Comparison of ENCODE assay signal across 1 cellular context in genomic region chr6:33247977-33248642, GRCh38.
TF ChIP-seq lines count a peak whose summit lies in the region.

No MANE protein-coding gene starts in this region.

TF ChIP-seq in HepG2, 621 proteins besides CTCF, POLR2A, EP300 and RAD21 (continued from another document and continues in another):
- TF ChIP-seq TFDP2 (CRISPR knock-in tag; IDR thresholded peaks at IDR 0.05) (peak; percentile 44), ZNF574 (CRISPR knock-in tag; IDR thresholded peaks at IDR 0.05) (peak; percentile 67; the same call in 1 of the 2 replicates), IRF2 (CRISPR knock-in tag; IDR thresholded peaks at IDR 0.05) (peak; percentile 55; the same call in 1 of the 2 replicates), ZBTB3 (CRISPR knock-in tag; IDR thresholded peaks at IDR 0.05; ENCODE audit: borderline replicate concordance, low read depth) (no peak), KAT8 (CRISPR knock-in tag; IDR thresholded peaks at IDR 0.05) (peak; percentile 41; the same call in 1 of the 2 replicates), IKZF5 (CRISPR knock-in tag; IDR thresholded peaks at IDR 0.05) (peak; percentile 43; the same call in 1 of the 2 replicates), MAZ (IDR thresholded peaks at IDR 0.05; ENCODE audit: borderline replicate concordance, low read depth, low read length) (peak; percentile 57; the same call in 1 of the 2 replicates), MAZ (CRISPR knock-in tag; IDR thresholded peaks at IDR 0.05; ENCODE audit: low read depth) (no peak; the same call in 1 of the 2 replicates), HOXA3 (CRISPR knock-in tag; IDR thresholded peaks at IDR 0.05) (peak; percentile 46; the same call in 1 of the 2 replicates), TFE3 (CRISPR knock-in tag; IDR thresholded peaks at IDR 0.05) (peak; percentile 29; the same call in 1 of the 2 replicates), ZNF564 (CRISPR knock-in tag; IDR thresholded peaks at IDR 0.05) (no peak), FOXA3 (CRISPR knock-in tag; IDR thresholded peaks at IDR 0.05) (peak; percentile 11; the same call in 1 of the 2 replicates), NRL (CRISPR knock-in tag; IDR thresholded peaks at IDR 0.05; ENCODE audit: borderline replicate concordance) (0 out of 2 replicates have a peak, but pooled peaks have one; percentile 18), ZFX (CRISPR knock-in tag; IDR thresholded peaks at IDR 0.05; ENCODE audit: low read depth) (no peak), ZBTB33 (CRISPR knock-in tag; IDR thresholded peaks at IDR 0.05) (peak; percentile 47; the same call in 1 of the 2 replicates), CCDC6 (CRISPR knock-in tag; IDR thresholded peaks at IDR 0.05) (0 out of 2 replicates have a peak, but pooled peaks have one; percentile 6), DRAP1 (CRISPR knock-in tag; IDR thresholded peaks at IDR 0.05) (peak; percentile 62; the same call in 1 of the 2 replicates), ZFP36L2 (CRISPR knock-in tag; IDR thresholded peaks at IDR 0.05) (0 out of 2 replicates have a peak, but pooled peaks have one; percentile 33), HCFC1 (IDR thresholded peaks at IDR 0.05; ENCODE audit: low read depth, low read length) (peak; percentile 36; the same call in 1 of the 2 replicates), MZF1 (CRISPR knock-in tag; IDR thresholded peaks at IDR 0.05; ENCODE audit: borderline replicate concordance) (no peak), ZNF792 (CRISPR knock-in tag; IDR thresholded peaks at IDR 0.05) (peak; percentile 73), KLF16 (CRISPR knock-in tag; IDR thresholded peaks at IDR 0.05) (peak in 1 of 2 experiments; percentile 40; a peak in 1 of 4 replicates), CEBPZ (IDR thresholded peaks at IDR 0.05; ENCODE audit: low read length) (no peak), FOXP4 (CRISPR knock-in tag; IDR thresholded peaks at IDR 0.05) (peak; percentile 48; the same call in 1 of the 2 replicates), PHF21A (CRISPR knock-in tag; IDR thresholded peaks at IDR 0.05) (no peak), SATB2 (CRISPR knock-in tag; IDR thresholded peaks at IDR 0.05) (no peak), ASH2L (IDR thresholded peaks at IDR 0.05; ENCODE audit: insufficient read length, low read depth, low read length) (no peak), ZNF335 (CRISPR knock-in tag; IDR thresholded peaks at IDR 0.05) (0 out of 2 replicates have a peak, but pooled peaks have one; percentile 47), ARID5B (CRISPR knock-in tag; IDR thresholded peaks at IDR 0.05) (peak; percentile 59), ZBTB26 (CRISPR knock-in tag; IDR thresholded peaks at IDR 0.05; ENCODE audit: borderline replicate concordance) (peak; percentile 92), ZNF746 (CRISPR knock-in tag; IDR thresholded peaks at IDR 0.05) (peak; percentile 11; the same call in 1 of the 2 replicates)
